9 cellular contexts compared by ENCODE assay signal in genomic region chr12:2624543-2625266, GRCh38.
DNase-seq lines count a peak whose midpoint lies in the region; ATAC-seq and TF ChIP-seq lines count a peak whose summit lies in the region.
"Had no signal": no experiment of that assay in that cellular context is flagged by ENCODE, and none has a peak within 500 bp of the region (broad histone marks: within the 10 kb centered on the region; RNA-seq: fewer than 3 reads in every experiment).

No MANE protein-coding gene starts in this region.

- H3K9me3 Mint-ChIP-seq in activated naive CD8-positive, alpha-beta T cell treated with anti-CD3 and anti-CD28 coated beads, Interleukin-2, amount 50 U/mL, for 24 hours, result no peaks in the 10 kb centered on the region
- H3K9me3 Mint-ChIP-seq in activated naive CD8-positive, alpha-beta T cell treated with anti-CD3 and anti-CD28 coated beads for 36 hours, result no peaks in the 10 kb centered on the region

- TF ChIP-seq CTCF in NB4 (IDR thresholded peaks at IDR 0.05; ENCODE audit: low read depth, low read length) (peak; percentile 54), retinal pigment epithelial cell (conservative IDR thresholded peaks at IDR 0.05; ENCODE audit: low read depth, low read length) (peak; percentile 47)

- peak; percentile 20 for DNase-seq in activated naive CD8-positive, alpha-beta T cell treated with anti-CD3 and anti-CD28 coated beads, Interleukin-2, amount 50 U/mL, for 24 hours
- DNase-seq in activated naive CD8-positive, alpha-beta T cell treated with anti-CD3 and anti-CD28 coated beads for 36 hours, result no peak
- peak; percentile 57 for DNase-seq in NB4 (ENCODE audit: low read depth)
- peak; percentile 54 for DNase-seq in dedifferentiated amniotic fluid mesenchymal stem cell (ENCODE audit: extremely low spot score)
- DNase-seq in retinal pigment epithelial cell (ENCODE audit: low read depth), result no peak
- no peak for DNase-seq in DMS79 (lab: John Stamatoyannopoulos, UW)
- no peak for DNase-seq in NCI-H1105 treated with DMSO at 0.1 percent for 48 hours (lab: John Stamatoyannopoulos, UW)
- DNase-seq: NCI-H2171 had no signal

- H3K36me3 Mint-ChIP-seq in activated naive CD8-positive, alpha-beta T cell treated with anti-CD3 and anti-CD28 coated beads, Interleukin-2, amount 50 U/mL, for 24 hours (ENCODE audit: low read depth), result no peaks in the 10 kb centered on the region
- no peaks in the 10 kb centered on the region for H3K36me3 Mint-ChIP-seq in activated naive CD8-positive, alpha-beta T cell treated with anti-CD3 and anti-CD28 coated beads for 36 hours

- no peak for ATAC-seq in activated naive CD8-positive, alpha-beta T cell treated with anti-CD3 and anti-CD28 coated beads, Interleukin-2, amount 50 U/mL, for 24 hours
- no peak for ATAC-seq in GM19328 (IDR thresholded peaks at IDR 0.05; ENCODE audit: unreplicated experiment)

- no peak overlapping the region for H3K4me3 Mint-ChIP-seq in activated naive CD8-positive, alpha-beta T cell treated with anti-CD3 and anti-CD28 coated beads, Interleukin-2, amount 50 U/mL, for 24 hours
- H3K4me3 Mint-ChIP-seq in activated naive CD8-positive, alpha-beta T cell treated with anti-CD3 and anti-CD28 coated beads for 36 hours, result no peak overlapping the region

- H3K27me3 Mint-ChIP-seq in activated naive CD8-positive, alpha-beta T cell treated with anti-CD3 and anti-CD28 coated beads, Interleukin-2, amount 50 U/mL, for 24 hours, result peaks cover 28% of the 10 kb centered on the region
- peaks cover 25% of the 10 kb centered on the region for H3K27me3 Mint-ChIP-seq in activated naive CD8-positive, alpha-beta T cell treated with anti-CD3 and anti-CD28 coated beads for 36 hours

- H3K4me3 ChIP-seq in NB4 (ENCODE audit: low read depth, low read length) (no peak overlapping the region), retinal pigment epithelial cell (ENCODE audit: low read length) (no peak overlapping the region)

- peaks cover 4% of the 10 kb centered on the region for H3K4me1 Mint-ChIP-seq in activated naive CD8-positive, alpha-beta T cell treated with anti-CD3 and anti-CD28 coated beads, Interleukin-2, amount 50 U/mL, for 24 hours
- H3K4me1 Mint-ChIP-seq in activated naive CD8-positive, alpha-beta T cell treated with anti-CD3 and anti-CD28 coated beads for 36 hours, result peaks cover 2% of the 10 kb centered on the region

- no peak overlapping the region for H3K27ac Mint-ChIP-seq in activated naive CD8-positive, alpha-beta T cell treated with anti-CD3 and anti-CD28 coated beads, Interleukin-2, amount 50 U/mL, for 24 hours
- H3K27ac Mint-ChIP-seq in activated naive CD8-positive, alpha-beta T cell treated with anti-CD3 and anti-CD28 coated beads for 36 hours, result no peak overlapping the region

- no peak for TF ChIP-seq POLR2A in NB4 (IDR thresholded peaks at IDR 0.05; ENCODE audit: extremely low read depth, insufficient read length)

Comparison
In these comparisons a context has a peak if more than half of its experiments do, and no peak if none do; other contexts are left out.
1. DNase-seq: peak in activated naive CD8-positive, alpha-beta T cell treated with anti-CD3 and anti-CD28 coated beads, Interleukin-2, amount 50 U/mL, for 24 hours (single experiment), NB4 (single experiment) and dedifferentiated amniotic fluid mesenchymal stem cell (single experiment); none in activated naive CD8-positive, alpha-beta T cell treated with anti-CD3 and anti-CD28 coated beads for 36 hours (single experiment), retinal pigment epithelial cell (single experiment), DMS79 (single experiment) and NCI-H1105 treated with DMSO at 0.1 percent for 48 hours (single experiment).